1 cellular context compared by ENCODE assay signal in the genomic region with DNA sequence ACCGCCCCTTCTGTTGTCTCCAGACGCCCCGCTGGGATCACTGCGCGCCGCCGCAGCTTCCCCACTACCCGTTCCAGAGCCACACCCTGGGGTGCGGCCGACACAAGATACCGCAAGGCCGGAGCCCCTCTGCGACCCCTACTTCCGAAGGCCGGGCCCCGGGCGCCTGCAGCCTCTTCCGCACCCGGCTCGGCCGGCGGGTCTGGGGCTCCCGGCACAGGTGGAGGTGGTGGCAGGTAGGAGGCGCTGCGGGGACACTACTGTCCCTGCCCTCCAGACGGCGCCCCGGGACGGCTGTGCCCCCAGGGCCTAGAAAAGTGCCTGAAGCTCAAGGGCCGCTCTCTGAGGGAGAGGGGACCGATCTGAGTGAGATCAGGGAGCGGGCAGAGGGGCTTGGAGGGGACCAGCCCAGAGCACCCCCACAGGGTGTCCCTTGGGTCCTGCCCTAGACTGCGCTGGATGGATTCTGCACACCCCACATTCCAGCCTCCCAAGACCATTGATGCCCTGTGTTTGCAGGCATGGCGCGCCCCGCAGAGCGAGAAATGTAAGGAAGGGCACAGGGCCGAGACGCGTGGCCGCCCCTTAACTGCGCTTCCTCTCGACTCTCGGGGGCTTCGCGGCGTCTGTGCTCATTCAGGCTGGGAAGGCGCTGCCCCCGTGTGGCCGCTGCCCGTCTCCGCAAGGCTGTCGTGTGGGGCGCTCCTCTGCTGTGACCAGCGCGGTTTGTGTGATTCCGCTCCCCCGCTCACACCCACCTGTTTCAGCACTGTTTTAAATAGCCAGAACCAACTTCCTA.
TF ChIP-seq lines count a peak whose summit lies in the region.

No MANE protein-coding gene starts in this region.

TF ChIP-seq in HepG2, 621 proteins besides CTCF, POLR2A, EP300 and RAD21 (continued from another document and continues in another):
- TF ChIP-seq, protein P1, sequence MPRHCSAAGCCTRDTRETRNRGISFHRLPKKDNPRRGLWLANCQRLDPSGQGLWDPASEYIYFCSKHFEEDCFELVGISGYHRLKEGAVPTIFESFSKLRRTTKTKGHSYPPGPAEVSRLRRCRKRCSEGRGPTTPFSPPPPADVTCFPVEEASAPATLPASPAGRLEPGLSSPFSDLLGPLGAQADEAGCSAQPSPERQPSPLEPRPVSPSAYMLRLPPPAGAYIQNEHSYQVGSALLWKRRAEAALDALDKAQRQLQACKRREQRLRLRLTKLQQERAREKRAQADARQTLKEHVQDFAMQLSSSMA (CRISPR knock-in tag; IDR thresholded peaks at IDR 0.05), result 0 out of 2 replicates have a peak, but pooled peaks have one; percentile 58
- TF ChIP-seq, protein P2, sequence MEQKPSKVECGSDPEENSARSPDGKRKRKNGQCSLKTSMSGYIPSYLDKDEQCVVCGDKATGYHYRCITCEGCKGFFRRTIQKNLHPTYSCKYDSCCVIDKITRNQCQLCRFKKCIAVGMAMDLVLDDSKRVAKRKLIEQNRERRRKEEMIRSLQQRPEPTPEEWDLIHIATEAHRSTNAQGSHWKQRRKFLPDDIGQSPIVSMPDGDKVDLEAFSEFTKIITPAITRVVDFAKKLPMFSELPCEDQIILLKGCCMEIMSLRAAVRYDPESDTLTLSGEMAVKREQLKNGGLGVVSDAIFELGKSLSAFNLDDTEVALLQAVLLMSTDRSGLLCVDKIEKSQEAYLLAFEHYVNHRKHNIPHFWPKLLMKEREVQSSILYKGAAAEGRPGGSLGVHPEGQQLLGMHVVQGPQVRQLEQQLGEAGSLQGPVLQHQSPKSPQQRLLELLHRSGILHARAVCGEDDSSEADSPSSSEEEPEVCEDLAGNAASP (CRISPR knock-in tag; IDR thresholded peaks at IDR 0.05; ENCODE audit: borderline replicate concordance), result peak; percentile 59; the same call in 1 of the 2 replicates
- TF ChIP-seq RBM22 (optimal IDR thresholded peaks at IDR 0.05; ENCODE audit: low read length), result peak; percentile 7
- TF ChIP-seq ZNF251 (CRISPR knock-in tag; IDR thresholded peaks at IDR 0.05), result 0 out of 2 replicates have a peak, but pooled peaks have one; percentile 65
- no peak for TF ChIP-seq HNRNPH1 (optimal IDR thresholded peaks at IDR 0.05; ENCODE audit: low read depth, low read length)
- 0 out of 2 replicates have a peak, but pooled peaks have one; percentile 19 for TF ChIP-seq POLR2G (IDR thresholded peaks at IDR 0.05; ENCODE audit: low read depth, low read length)
- TF ChIP-seq DMAP1 (CRISPR knock-in tag; IDR thresholded peaks at IDR 0.05), result 0 out of 2 replicates have a peak, but pooled peaks have one; percentile 47
- TF ChIP-seq, protein P3, sequence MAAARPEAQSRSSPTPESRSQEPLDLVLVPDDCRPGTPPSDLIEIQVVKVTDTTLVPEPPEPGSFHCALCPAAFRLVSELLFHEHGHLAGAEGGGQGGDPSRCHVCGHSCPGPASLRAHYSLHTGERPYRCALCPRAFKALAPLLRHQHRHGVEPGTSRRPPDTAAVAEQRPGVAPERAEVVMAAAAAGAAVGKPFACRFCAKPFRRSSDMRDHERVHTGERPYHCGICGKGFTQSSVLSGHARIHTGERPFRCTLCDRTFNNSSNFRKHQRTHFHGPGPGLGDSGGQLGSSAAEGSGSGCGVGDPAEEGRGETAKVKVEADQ (CRISPR knock-in tag; IDR thresholded peaks at IDR 0.05; ENCODE audit: borderline replicate concordance), result 0 out of 2 replicates have a peak, but pooled peaks have one; percentile 65
- TF ChIP-seq ZNF451 (CRISPR knock-in tag; IDR thresholded peaks at IDR 0.05), result peak; percentile 74; the same call in 1 of the 2 replicates
- no peak for TF ChIP-seq DNMT1 (CRISPR knock-in tag; IDR thresholded peaks at IDR 0.05)
- peak; percentile 78; the same call in 1 of the 2 replicates for TF ChIP-seq MEIS1 (CRISPR knock-in tag; IDR thresholded peaks at IDR 0.05; ENCODE audit: borderline replicate concordance)
- TF ChIP-seq, protein P4, sequence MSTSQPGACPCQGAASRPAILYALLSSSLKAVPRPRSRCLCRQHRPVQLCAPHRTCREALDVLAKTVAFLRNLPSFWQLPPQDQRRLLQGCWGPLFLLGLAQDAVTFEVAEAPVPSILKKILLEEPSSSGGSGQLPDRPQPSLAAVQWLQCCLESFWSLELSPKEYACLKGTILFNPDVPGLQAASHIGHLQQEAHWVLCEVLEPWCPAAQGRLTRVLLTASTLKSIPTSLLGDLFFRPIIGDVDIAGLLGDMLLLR (CRISPR knock-in tag; IDR thresholded peaks at IDR 0.05), result no peak
- TF ChIP-seq HDAC2 (CRISPR knock-in tag; IDR thresholded peaks at IDR 0.05), result peak; percentile 60; the same call in 1 of the 2 replicates
- TF ChIP-seq TOE1 (CRISPR knock-in tag; IDR thresholded peaks at IDR 0.05), result no peak
- TF ChIP-seq, protein P5, sequence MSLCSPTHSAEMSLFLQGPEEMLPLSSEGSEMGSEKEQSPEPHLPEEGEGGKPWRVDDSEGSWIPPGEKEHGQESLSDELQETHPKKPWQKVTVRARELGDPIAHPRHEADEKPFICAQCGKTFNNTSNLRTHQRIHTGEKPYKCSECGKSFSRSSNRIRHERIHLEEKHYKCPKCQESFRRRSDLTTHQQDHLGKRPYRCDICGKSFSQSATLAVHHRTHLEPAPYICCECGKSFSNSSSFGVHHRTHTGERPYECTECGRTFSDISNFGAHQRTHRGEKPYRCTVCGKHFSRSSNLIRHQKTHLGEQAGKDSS (CRISPR knock-in tag; IDR thresholded peaks at IDR 0.05; ENCODE audit: borderline replicate concordance, low read depth), result peak; percentile 85; the same call in 1 of the 2 replicates
- TF ChIP-seq, protein P6, sequence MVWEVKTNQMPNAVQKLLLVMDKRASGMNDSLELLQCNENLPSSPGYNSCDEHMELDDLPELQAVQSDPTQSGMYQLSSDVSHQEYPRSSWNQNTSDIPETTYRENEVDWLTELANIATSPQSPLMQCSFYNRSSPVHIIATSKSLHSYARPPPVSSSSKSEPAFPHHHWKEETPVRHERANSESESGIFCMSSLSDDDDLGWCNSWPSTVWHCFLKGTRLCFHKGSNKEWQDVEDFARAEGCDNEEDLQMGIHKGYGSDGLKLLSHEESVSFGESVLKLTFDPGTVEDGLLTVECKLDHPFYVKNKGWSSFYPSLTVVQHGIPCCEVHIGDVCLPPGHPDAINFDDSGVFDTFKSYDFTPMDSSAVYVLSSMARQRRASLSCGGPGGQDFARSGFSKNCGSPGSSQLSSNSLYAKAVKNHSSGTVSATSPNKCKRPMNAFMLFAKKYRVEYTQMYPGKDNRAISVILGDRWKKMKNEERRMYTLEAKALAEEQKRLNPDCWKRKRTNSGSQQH (CRISPR knock-in tag; IDR thresholded peaks at IDR 0.05; ENCODE audit: low read depth), result no peak
- TF ChIP-seq, protein P7, sequence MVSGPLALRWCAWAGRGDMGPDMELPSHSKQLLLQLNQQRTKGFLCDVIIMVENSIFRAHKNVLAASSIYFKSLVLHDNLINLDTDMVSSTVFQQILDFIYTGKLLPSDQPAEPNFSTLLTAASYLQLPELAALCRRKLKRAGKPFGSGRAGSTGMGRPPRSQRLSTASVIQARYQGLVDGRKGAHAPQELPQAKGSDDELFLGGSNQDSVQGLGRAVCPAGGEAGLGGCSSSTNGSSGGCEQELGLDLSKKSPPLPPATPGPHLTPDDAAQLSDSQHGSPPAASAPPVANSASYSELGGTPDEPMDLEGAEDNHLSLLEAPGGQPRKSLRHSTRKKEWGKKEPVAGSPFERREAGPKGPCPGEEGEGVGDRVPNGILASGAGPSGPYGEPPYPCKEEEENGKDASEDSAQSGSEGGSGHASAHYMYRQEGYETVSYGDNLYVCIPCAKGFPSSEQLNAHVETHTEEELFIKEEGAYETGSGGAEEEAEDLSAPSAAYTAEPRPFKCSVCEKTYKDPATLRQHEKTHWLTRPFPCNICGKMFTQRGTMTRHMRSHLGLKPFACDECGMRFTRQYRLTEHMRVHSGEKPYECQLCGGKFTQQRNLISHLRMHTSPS (CRISPR knock-in tag; IDR thresholded peaks at IDR 0.05; ENCODE audit: low read depth), result no peak
- no peak for TF ChIP-seq ZNF296 (CRISPR knock-in tag; conservative IDR thresholded peaks at IDR 0.05)
- TF ChIP-seq ZNF720 (CRISPR knock-in tag; IDR thresholded peaks at IDR 0.05), result no peak
- TF ChIP-seq HOXA9 (CRISPR knock-in tag; IDR thresholded peaks at IDR 0.05; ENCODE audit: borderline replicate concordance), result no peak
- peak; percentile 14 for TF ChIP-seq PTBP1 (IDR thresholded peaks at IDR 0.05; ENCODE audit: low read depth, low read length, poor library complexity, severe bottlenecking)
- TF ChIP-seq CENPX (CRISPR knock-in tag; IDR thresholded peaks at IDR 0.05), result no peak
- no peak for TF ChIP-seq HDAC1 (CRISPR knock-in tag; IDR thresholded peaks at IDR 0.05)
- no peak for TF ChIP-seq ZNF143 (CRISPR knock-in tag; IDR thresholded peaks at IDR 0.05)
- no peak for TF ChIP-seq TOPORS (CRISPR knock-in tag; IDR thresholded peaks at IDR 0.05)
- TF ChIP-seq GATAD2A (CRISPR knock-in tag; IDR thresholded peaks at IDR 0.05), result peak; percentile 69
- no peak for TF ChIP-seq NR2F2 (IDR thresholded peaks at IDR 0.05; ENCODE audit: borderline replicate concordance, low read depth)
- no peak for TF ChIP-seq ZNF232 (CRISPR knock-in tag; IDR thresholded peaks at IDR 0.05; ENCODE audit: borderline replicate concordance)
- TF ChIP-seq ZFYVE20 (CRISPR knock-in tag; IDR thresholded peaks at IDR 0.05; ENCODE audit: borderline replicate concordance, low read depth), result no peak
- TF ChIP-seq, protein P8, sequence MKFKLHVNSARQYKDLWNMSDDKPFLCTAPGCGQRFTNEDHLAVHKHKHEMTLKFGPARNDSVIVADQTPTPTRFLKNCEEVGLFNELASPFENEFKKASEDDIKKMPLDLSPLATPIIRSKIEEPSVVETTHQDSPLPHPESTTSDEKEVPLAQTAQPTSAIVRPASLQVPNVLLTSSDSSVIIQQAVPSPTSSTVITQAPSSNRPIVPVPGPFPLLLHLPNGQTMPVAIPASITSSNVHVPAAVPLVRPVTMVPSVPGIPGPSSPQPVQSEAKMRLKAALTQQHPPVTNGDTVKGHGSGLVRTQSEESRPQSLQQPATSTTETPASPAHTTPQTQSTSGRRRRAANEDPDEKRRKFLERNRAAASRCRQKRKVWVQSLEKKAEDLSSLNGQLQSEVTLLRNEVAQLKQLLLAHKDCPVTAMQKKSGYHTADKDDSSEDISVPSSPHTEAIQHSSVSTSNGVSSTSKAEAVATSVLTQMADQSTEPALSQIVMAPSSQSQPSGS (CRISPR knock-in tag; IDR thresholded peaks at IDR 0.05), result no peak
- TF ChIP-seq PHF8 (CRISPR knock-in tag; IDR thresholded peaks at IDR 0.05), result peak; percentile 18; the same call in 1 of the 2 replicates
- TF ChIP-seq ZNF678 (CRISPR knock-in tag; IDR thresholded peaks at IDR 0.05), result 0 out of 2 replicates have a peak, but pooled peaks have one; percentile 42
- TF ChIP-seq, protein P9, sequence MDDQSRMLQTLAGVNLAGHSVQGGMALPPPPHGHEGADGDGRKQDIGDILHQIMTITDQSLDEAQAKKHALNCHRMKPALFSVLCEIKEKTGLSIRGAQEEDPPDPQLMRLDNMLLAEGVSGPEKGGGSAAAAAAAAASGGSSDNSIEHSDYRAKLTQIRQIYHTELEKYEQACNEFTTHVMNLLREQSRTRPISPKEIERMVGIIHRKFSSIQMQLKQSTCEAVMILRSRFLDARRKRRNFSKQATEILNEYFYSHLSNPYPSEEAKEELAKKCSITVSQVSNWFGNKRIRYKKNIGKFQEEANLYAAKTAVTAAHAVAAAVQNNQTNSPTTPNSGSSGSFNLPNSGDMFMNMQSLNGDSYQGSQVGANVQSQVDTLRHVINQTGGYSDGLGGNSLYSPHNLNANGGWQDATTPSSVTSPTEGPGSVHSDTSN (CRISPR knock-in tag; IDR thresholded peaks at IDR 0.05; ENCODE audit: borderline replicate concordance), result no peak
- TF ChIP-seq FLYWCH1 (CRISPR knock-in tag; IDR thresholded peaks at IDR 0.05), result no peak
- no peak for TF ChIP-seq ZNF558 (CRISPR knock-in tag; IDR thresholded peaks at IDR 0.05; ENCODE audit: borderline replicate concordance)
- TF ChIP-seq KDM6A (CRISPR knock-in tag; IDR thresholded peaks at IDR 0.05; ENCODE audit: low read depth), result no peak
- TF ChIP-seq, protein P10, sequence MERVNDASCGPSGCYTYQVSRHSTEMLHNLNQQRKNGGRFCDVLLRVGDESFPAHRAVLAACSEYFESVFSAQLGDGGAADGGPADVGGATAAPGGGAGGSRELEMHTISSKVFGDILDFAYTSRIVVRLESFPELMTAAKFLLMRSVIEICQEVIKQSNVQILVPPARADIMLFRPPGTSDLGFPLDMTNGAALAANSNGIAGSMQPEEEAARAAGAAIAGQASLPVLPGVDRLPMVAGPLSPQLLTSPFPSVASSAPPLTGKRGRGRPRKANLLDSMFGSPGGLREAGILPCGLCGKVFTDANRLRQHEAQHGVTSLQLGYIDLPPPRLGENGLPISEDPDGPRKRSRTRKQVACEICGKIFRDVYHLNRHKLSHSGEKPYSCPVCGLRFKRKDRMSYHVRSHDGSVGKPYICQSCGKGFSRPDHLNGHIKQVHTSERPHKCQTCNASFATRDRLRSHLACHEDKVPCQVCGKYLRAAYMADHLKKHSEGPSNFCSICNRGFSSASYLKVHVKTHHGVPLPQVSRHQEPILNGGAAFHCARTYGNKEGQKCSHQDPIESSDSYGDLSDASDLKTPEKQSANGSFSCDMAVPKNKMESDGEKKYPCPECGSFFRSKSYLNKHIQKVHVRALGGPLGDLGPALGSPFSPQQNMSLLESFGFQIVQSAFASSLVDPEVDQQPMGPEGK (CRISPR knock-in tag; IDR thresholded peaks at IDR 0.05), result peak; percentile 66
- TF ChIP-seq HOXA3 (CRISPR knock-in tag; IDR thresholded peaks at IDR 0.05), result peak; percentile 92
- TF ChIP-seq SRSF4 (IDR thresholded peaks at IDR 0.05; ENCODE audit: low read depth, low read length, poor library complexity, severe bottlenecking), result no peak
- TF ChIP-seq MBD4 (IDR thresholded peaks at IDR 0.05; ENCODE audit: borderline replicate concordance, low read length), result no peak
- TF ChIP-seq MIXL1 (CRISPR knock-in tag; IDR thresholded peaks at IDR 0.05), result no peak
- TF ChIP-seq SALL2 (CRISPR knock-in tag; IDR thresholded peaks at IDR 0.05), result no peak
- peak; percentile 44; the same call in 1 of the 2 replicates for TF ChIP-seq PHF21A (CRISPR knock-in tag; IDR thresholded peaks at IDR 0.05)
- TF ChIP-seq CEBPG (CRISPR knock-in tag; IDR thresholded peaks at IDR 0.05), result no peak
- TF ChIP-seq ZNF775 (CRISPR knock-in tag; IDR thresholded peaks at IDR 0.05; ENCODE audit: borderline replicate concordance), result no peak
- 0 out of 2 replicates have a peak, but pooled peaks have one; percentile 39 for TF ChIP-seq KDM1A (CRISPR knock-in tag; IDR thresholded peaks at IDR 0.05)
- TF ChIP-seq ZNF746 (CRISPR knock-in tag; IDR thresholded peaks at IDR 0.05), result no peak
- peak; percentile 65; the same call in 1 of the 2 replicates for TF ChIP-seq ARNT2 (CRISPR knock-in tag; IDR thresholded peaks at IDR 0.05; ENCODE audit: low read depth)
- no peak for TF ChIP-seq CCAR2 (optimal IDR thresholded peaks at IDR 0.05; ENCODE audit: low read depth, low read length)
